12 cellular contexts compared by ENCODE assay signal in the genomic region with DNA sequence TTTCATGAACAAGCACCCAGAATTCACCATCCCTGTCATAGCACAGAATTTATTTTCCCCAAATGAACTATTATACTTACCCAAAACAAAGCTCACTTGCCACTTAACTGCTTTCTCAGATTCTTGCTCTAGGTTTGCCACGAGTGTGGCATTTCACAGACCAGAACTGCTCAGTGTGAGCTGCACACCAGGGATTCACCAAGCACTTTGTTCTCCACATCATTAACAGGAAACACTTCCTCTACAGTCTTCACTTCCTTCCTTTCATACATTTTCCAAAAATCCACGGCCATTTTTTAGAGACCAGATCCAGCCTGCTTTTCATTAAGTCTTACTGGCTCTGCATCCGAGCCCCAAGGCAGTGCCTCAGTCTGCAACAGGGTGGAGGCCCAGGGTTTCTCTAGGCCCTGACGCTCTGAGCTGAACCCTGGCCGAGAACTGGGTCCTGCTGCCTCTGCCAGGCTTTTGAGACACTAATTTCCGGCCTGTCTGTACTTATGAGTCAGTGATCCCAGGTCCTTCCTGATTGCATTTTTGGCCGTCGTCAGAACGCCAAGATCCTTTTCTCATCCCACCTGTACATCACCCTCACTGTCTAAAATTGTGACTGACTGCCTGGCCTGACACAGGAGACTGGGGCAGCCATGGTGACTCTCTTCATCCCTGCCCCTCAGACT.
DNase-seq lines count a peak whose midpoint lies in the region; ATAC-seq lines count a peak whose summit lies in the region.
"Had no signal": no experiment of that assay in that cellular context is flagged by ENCODE, and none has a peak within 500 bp of the region (broad histone marks: within the 10 kb centered on the region; RNA-seq: fewer than 3 reads in every experiment).

No MANE protein-coding gene starts in this region.

- DNase-seq in G401 (ENCODE audit: low spot score), result peak; percentile 71
- DNase-seq in SJSA1 (ENCODE audit: low read depth in 1 of 2, low spot score in 2 of 2), result peak; percentile 62 to 67
- DNase-seq in fibroblast of the conjunctiva (ENCODE audit: low read depth), result peak; percentile 39
- DNase-seq in sciatic nerve (ENCODE audit: low spot score), result no peak
- DNase-seq in ureter (ENCODE audit: low spot score), result no peak
- DNase-seq in NOMO-1 (lab: John Stamatoyannopoulos, UW; ENCODE audit: unreplicated experiment in 2 of 2), result no peak
- DNase-seq in activated naive CD8-positive, alpha-beta T cell treated with anti-CD3 and anti-CD28 coated beads for 36 hours, result no peak
- DNase-seq: activated CD4-positive, alpha-beta T cell treated with anti-CD3 and anti-CD28 coated beads for 48 hours; activated effector memory CD4-positive, alpha-beta T cell treated with Interleukin-2 at 50 U/mL for 16 hours; NCI-H2081 treated with DMSO at 0.1 percent for 48 hours; stimulated activated CD4-positive, alpha-beta T cell treated with anti-CD3 and anti-CD28 coated beads, Interleukin-4, amount 100 ng/mL, for 1 hour had no signal

- no peak overlapping the region for H3K27ac Mint-ChIP-seq in activated naive CD8-positive, alpha-beta T cell treated with anti-CD3 and anti-CD28 coated beads for 36 hours

- H3K4me1 ChIP-seq in SJSA1 (replicated peaks), result peaks cover 53% of the 10 kb centered on the region

- ATAC-seq in sciatic nerve, result peak; percentile 51
- ATAC-seq in GM18909 (IDR thresholded peaks at IDR 0.05; ENCODE audit: poor library complexity, unreplicated experiment), result no peak

- no peaks in the 10 kb centered on the region for H3K27me3 ChIP-seq in SJSA1 (replicated peaks)

- no peak overlapping the region for H3K4me3 ChIP-seq in SJSA1

- in situ Hi-C loops in G401 (cut with HindIII; ENCODE audit: low sequenced_read_pairs), result no loop called here

- no peak overlapping the region for H3K4me3 Mint-ChIP-seq in activated naive CD8-positive, alpha-beta T cell treated with anti-CD3 and anti-CD28 coated beads for 36 hours

- H3K36me3 ChIP-seq in SJSA1, result peaks cover 70% of the 10 kb centered on the region

- H3K36me3 Mint-ChIP-seq in activated naive CD8-positive, alpha-beta T cell treated with anti-CD3 and anti-CD28 coated beads for 36 hours, result no peaks in the 10 kb centered on the region

- H3K4me1 Mint-ChIP-seq in activated naive CD8-positive, alpha-beta T cell treated with anti-CD3 and anti-CD28 coated beads for 36 hours, result peaks cover 4% of the 10 kb centered on the region

- peaks cover 5% of the 10 kb centered on the region for H3K9me3 Mint-ChIP-seq in activated naive CD8-positive, alpha-beta T cell treated with anti-CD3 and anti-CD28 coated beads for 36 hours

- intact Hi-C loops in sciatic nerve (cut with DNase I), result no loop called here

- no peaks in the 10 kb centered on the region for H3K27me3 Mint-ChIP-seq in activated naive CD8-positive, alpha-beta T cell treated with anti-CD3 and anti-CD28 coated beads for 36 hours

- H3K27ac ChIP-seq in SJSA1, result peak overlapping the region; percentile 85

- H3K9me3 ChIP-seq in SJSA1 (replicated peaks), result no peaks in the 10 kb centered on the region

Comparison
In these comparisons a context has a peak if more than half of its experiments do, and no peak if none do; other contexts are left out.
1. DNase-seq: peak in G401 (single experiment), SJSA1 (2 of 2) and fibroblast of the conjunctiva (single experiment); none in sciatic nerve (single experiment), ureter (single experiment), NOMO-1 (0 of 2) and activated naive CD8-positive, alpha-beta T cell treated with anti-CD3 and anti-CD28 coated beads for 36 hours (single experiment).